1 cellular context compared by ENCODE assay signal in the genomic region with DNA sequence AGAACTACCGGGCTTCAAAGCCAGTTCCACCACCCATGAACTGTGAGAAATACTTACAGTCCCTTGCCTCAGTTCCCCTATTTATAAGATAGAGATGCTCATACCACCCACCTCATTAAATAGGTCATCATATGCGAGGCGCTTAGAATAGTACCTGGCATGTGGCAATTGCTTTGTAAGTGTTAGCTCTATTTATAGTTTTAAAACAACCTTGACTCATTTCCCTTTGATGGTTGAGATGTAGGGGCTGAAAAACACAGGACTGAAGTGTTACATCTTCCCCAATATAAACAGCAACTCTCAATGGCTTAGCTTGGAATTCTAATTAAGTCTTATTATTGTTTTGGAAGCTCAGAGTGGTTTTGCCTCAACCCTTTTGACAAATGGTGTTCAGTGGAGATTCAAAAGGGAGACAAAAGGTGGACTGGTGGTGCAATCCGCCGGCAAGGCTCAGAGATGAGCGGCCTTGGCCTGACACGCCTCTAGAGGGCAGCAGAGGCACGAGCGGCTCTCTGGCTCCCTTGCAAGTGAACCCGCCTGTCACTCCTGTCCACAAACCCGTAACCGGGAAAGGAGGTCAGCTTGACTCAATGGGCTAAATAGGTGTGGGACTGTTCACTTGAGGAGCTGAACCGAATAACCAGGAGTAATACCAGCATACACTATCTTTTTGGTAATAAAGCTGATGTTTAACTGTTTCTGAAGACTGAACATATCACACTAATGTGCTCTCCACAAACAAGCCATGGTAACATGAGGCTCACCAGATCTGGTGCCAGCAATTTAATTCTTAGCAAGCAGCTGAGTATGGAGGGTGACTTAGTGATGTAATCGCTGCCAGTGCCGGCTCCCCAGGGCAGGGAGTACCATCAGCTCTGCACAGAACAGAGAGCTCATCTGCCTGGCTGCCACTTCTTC.
A peak's percentile ranks its signal among the peaks of the same experiment; 100 is the strongest.
TF ChIP-seq lines count a peak whose summit lies in the region.

No MANE protein-coding gene starts in this region.

TF ChIP-seq in HEK293, 187 proteins besides CTCF, POLR2A, EP300 and RAD21 (continued from another document and continues in another):
- TF ChIP-seq, protein P1, sequence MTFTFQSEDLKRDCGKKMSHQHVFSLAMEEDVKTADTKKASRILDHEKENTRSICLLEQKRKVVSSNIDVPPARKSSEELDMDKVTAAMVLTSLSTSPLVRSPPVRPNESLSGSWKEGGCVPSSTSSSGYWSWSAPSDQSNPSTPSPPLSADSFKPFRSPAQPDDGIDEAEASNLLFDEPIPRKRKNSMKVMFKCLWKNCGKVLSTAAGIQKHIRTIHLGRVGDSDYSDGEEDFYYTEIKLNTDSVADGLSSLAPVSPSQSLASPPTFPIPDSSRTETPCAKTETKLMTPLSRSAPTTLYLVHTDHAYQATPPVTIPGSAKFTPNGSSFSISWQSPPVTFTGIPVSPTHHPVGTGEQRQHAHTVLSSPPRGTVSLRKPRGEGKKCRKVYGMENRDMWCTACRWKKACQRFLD (tag by site-specific recombination; IDR thresholded peaks at IDR 0.05), result no peak
- TF ChIP-seq ZNF639 (tag by site-specific recombination; IDR thresholded peaks at IDR 0.05) (peak; percentile 31; the same call in 1 of the 2 replicates), ZNF488 (tag by site-specific recombination; IDR thresholded peaks at IDR 0.05) (no peak), PATZ1 (tag by site-specific recombination; IDR thresholded peaks at IDR 0.05) (0 out of 2 replicates have a peak, but pooled peaks have one; percentile 19), KLF7 (tag by site-specific recombination; IDR thresholded peaks at IDR 0.05; ENCODE audit: borderline replicate concordance) (no peak), SCRT2 (tag by site-specific recombination; IDR thresholded peaks at IDR 0.05) (0 out of 2 replicates have a peak, but pooled peaks have one; percentile 9), ZNF645 (tag by site-specific recombination; IDR thresholded peaks at IDR 0.05) (no peak), ZNF155 (tag by site-specific recombination; IDR thresholded peaks at IDR 0.05) (no peak), ZNF221 (tag by site-specific recombination; IDR thresholded peaks at IDR 0.05; ENCODE audit: borderline replicate concordance) (no peak), ZNF366 (tag by site-specific recombination; conservative IDR thresholded peaks at IDR 0.05) (no peak; the same call in 1 of the 2 replicates), ZNF184 (tag by site-specific recombination; IDR thresholded peaks at IDR 0.05) (no peak), ZNF561 (tag by site-specific recombination; IDR thresholded peaks at IDR 0.05; ENCODE audit: borderline replicate concordance) (no peak), ZNF433 (tag by site-specific recombination; IDR thresholded peaks at IDR 0.05; ENCODE audit: low read depth) (no peak), HOXC10 (CRISPR knock-in tag; IDR thresholded peaks at IDR 0.05) (no peak), ZSCAN30 (tag by site-specific recombination; IDR thresholded peaks at IDR 0.05) (peak; percentile 77), ZNF623 (tag by site-specific recombination; IDR thresholded peaks at IDR 0.05) (no peak), ZNF211 (tag by site-specific recombination; IDR thresholded peaks at IDR 0.05; ENCODE audit: low read depth) (no peak), ZNF157 (tag by site-specific recombination; IDR thresholded peaks at IDR 0.05) (no peak), ZNF692 (tag by site-specific recombination; IDR thresholded peaks at IDR 0.05) (no peak; the same call in 1 of the 2 replicates), HOXA7 (CRISPR knock-in tag; IDR thresholded peaks at IDR 0.05; ENCODE audit: borderline replicate concordance) (no peak), YY1 (tag by site-specific recombination; IDR thresholded peaks at IDR 0.05) (no peak), ZBTB10 (tag by site-specific recombination; IDR thresholded peaks at IDR 0.05) (peak; percentile 71), SP3 (tag by site-specific recombination; IDR thresholded peaks at IDR 0.05) (0 out of 2 replicates have a peak, but pooled peaks have one; percentile 36), ZNF701 (tag by site-specific recombination; IDR thresholded peaks at IDR 0.05) (no peak), ZNF140 (tag by site-specific recombination; IDR thresholded peaks at IDR 0.05) (no peak), ZNF324 (tag by site-specific recombination; IDR thresholded peaks at IDR 0.05) (peak; percentile 75), ZNF624 (tag by site-specific recombination; IDR thresholded peaks at IDR 0.05) (no peak), ZNF501 (tag by site-specific recombination; IDR thresholded peaks at IDR 0.05) (peak; percentile 63; the same call in 1 of the 2 replicates), ZBTB8A (tag by site-specific recombination; IDR thresholded peaks at IDR 0.05) (peak; percentile 33; the same call in 1 of the 2 replicates), ZNF175 (tag by site-specific recombination; IDR thresholded peaks at IDR 0.05) (no peak), ZNF394 (tag by site-specific recombination; IDR thresholded peaks at IDR 0.05; ENCODE audit: borderline replicate concordance) (peak; percentile 31; the same call in 1 of the 2 replicates), KLF10 (tag by site-specific recombination; IDR thresholded peaks at IDR 0.05) (no peak), ZBTB17 (tag by site-specific recombination; IDR thresholded peaks at IDR 0.05) (peak; percentile 88)
- TF ChIP-seq, protein P2, sequence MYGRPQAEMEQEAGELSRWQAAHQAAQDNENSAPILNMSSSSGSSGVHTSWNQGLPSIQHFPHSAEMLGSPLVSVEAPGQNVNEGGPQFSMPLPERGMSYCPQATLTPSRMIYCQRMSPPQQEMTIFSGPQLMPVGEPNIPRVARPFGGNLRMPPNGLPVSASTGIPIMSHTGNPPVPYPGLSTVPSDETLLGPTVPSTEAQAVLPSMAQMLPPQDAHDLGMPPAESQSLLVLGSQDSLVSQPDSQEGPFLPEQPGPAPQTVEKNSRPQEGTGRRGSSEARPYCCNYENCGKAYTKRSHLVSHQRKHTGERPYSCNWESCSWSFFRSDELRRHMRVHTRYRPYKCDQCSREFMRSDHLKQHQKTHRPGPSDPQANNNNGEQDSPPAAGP (tag by site-specific recombination; IDR thresholded peaks at IDR 0.05), result no peak; the same call in 1 of the 2 replicates
- TF ChIP-seq, protein P3, sequence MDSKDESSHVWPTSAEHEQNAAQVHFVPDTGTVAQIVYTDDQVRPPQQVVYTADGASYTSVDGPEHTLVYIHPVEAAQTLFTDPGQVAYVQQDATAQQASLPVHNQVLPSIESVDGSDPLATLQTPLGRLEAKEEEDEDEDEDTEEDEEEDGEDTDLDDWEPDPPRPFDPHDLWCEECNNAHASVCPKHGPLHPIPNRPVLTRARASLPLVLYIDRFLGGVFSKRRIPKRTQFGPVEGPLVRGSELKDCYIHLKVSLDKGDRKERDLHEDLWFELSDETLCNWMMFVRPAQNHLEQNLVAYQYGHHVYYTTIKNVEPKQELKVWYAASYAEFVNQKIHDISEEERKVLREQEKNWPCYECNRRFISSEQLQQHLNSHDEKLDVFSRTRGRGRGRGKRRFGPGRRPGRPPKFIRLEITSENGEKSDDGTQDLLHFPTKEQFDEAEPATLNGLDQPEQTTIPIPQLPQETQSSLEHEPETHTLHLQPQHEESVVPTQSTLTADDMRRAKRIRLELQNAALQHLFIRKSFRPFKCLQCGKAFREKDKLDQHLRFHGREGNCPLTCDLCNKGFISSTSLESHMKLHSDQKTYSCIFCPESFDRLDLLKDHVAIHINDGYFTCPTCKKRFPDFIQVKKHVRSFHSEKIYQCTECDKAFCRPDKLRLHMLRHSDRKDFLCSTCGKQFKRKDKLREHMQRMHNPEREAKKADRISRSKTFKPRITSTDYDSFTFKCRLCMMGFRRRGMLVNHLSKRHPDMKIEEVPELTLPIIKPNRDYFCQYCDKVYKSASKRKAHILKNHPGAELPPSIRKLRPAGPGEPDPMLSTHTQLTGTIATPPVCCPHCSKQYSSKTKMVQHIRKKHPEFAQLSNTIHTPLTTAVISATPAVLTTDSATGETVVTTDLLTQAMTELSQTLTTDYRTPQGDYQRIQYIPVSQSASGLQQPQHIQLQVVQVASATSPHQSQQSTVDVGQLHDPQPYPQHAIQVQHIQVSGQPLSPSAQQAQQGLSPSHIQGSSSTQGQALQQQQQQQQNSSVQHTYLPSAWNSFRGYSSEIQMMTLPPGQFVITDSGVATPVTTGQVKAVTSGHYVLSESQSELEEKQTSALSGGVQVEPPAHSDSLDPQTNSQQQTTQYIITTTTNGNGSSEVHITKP (tag by site-specific recombination; IDR thresholded peaks at IDR 0.05), result peak; percentile 76
- TF ChIP-seq, protein P4, sequence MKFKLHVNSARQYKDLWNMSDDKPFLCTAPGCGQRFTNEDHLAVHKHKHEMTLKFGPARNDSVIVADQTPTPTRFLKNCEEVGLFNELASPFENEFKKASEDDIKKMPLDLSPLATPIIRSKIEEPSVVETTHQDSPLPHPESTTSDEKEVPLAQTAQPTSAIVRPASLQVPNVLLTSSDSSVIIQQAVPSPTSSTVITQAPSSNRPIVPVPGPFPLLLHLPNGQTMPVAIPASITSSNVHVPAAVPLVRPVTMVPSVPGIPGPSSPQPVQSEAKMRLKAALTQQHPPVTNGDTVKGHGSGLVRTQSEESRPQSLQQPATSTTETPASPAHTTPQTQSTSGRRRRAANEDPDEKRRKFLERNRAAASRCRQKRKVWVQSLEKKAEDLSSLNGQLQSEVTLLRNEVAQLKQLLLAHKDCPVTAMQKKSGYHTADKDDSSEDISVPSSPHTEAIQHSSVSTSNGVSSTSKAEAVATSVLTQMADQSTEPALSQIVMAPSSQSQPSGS (tag by site-specific recombination; IDR thresholded peaks at IDR 0.05; ENCODE audit: low read depth), result peak; percentile 60
